Comparison of ENCODE assay signal across 22 cellular contexts in the genomic region with DNA sequence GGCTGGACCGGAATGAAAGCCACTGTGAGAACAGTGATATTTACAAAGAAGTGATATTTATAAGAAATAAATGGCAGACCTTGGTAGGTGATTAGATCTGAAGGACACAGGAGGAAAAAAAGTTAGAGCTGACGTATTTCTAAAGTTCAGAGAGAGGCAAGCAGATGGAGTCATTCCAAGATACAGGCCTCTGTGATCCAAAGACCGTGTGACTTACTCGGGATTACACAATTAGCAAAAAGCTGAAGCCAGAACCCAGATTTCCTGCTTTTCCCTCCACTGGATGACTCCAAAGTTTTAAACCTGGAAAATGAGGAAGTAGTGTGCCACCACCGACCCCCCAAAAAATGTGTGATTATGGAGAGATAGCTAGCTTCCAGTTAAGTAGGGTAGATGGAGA. TPM values are rescaled to one million over a fixed set of nuclear protein-coding genes. Genes with fewer than 3 reads are reported as not detected.
DNase-seq lines count a peak whose midpoint lies in the region; ATAC-seq and TF ChIP-seq lines count a peak whose summit lies in the region.
"Had no signal": no experiment of that assay in that cellular context is flagged by ENCODE, and none has a peak within 500 bp of the region (broad histone marks: within the 10 kb centered on the region; RNA-seq: fewer than 3 reads in every experiment).

No MANE protein-coding gene starts in this region.

- no peaks in the 10 kb centered on the region for H3K36me3 Mint-ChIP-seq in activated CD4-positive, alpha-beta T cell treated with anti-CD3 and anti-CD28 coated beads, Interleukin-2, amount 10 ng/mL, durations not matched to agents 24 days and 14 days (ENCODE audit: low read depth)
- H3K36me3 Mint-ChIP-seq in activated T-cell treated with anti-CD3 and anti-CD28 coated beads, Interleukin-2, amount 50 U/mL, for 72 hours (ENCODE audit: insufficient read depth in 2 of 2) = no peaks in the 10 kb centered on the region
- H3K36me3 Mint-ChIP-seq: natural killer cell had no signal

- ATAC-seq in upper lobe of right lung = no peak
- ATAC-seq in activated T-cell treated with anti-CD3 and anti-CD28 coated beads, Interleukin-2, amount 50 U/mL, for 72 hours (replicated peaks in 1 of 2) = no peak
- ATAC-seq: esophagus mucosa, natural killer cell had no signal

- no peak overlapping the region for H3K4me3 Mint-ChIP-seq in activated CD4-positive, alpha-beta T cell treated with anti-CD3 and anti-CD28 coated beads, Interleukin-2, amount 10 ng/mL, durations not matched to agents 24 days and 14 days
- H3K4me3 Mint-ChIP-seq in activated T-cell treated with anti-CD3 and anti-CD28 coated beads, Interleukin-2, amount 50 U/mL, for 72 hours = no peak overlapping the region
- H3K4me3 Mint-ChIP-seq: activated CD4-positive, alpha-beta T cell treated with anti-CD3 and anti-CD28 coated beads, Interleukin-2, amount 10 ng/mL, durations not matched to agents 7 days and 5 days; natural killer cell had no signal

- no peak overlapping the region for H3K27ac Mint-ChIP-seq in activated CD4-positive, alpha-beta T cell treated with anti-CD3 and anti-CD28 coated beads, Interleukin-2, amount 10 ng/mL, durations not matched to agents 24 days and 14 days
- no peak overlapping the region for H3K27ac Mint-ChIP-seq in activated T-cell treated with anti-CD3 and anti-CD28 coated beads, Interleukin-2, amount 50 U/mL, for 72 hours
- H3K27ac Mint-ChIP-seq: activated CD4-positive, alpha-beta T cell treated with anti-CD3 and anti-CD28 coated beads, Interleukin-2, amount 10 ng/mL, durations not matched to agents 7 days and 5 days; natural killer cell had no signal

- H3K27me3 ChIP-seq in parathyroid adenoma (ENCODE audit: control insufficient read depth, insufficient read depth, low read length) (no peaks in the 10 kb centered on the region), upper lobe of right lung (no peaks in the 10 kb centered on the region)

- no peak overlapping the region for H3K9ac ChIP-seq in parathyroid adenoma

- intact Hi-C loops in activated CD4-positive, alpha-beta T cell treated with anti-CD3 and anti-CD28 coated beads, Interleukin-2, amount 10 ng/mL, durations not matched to agents 24 days and 14 days (cut with micrococcal nuclease) = no loop called here
- intact Hi-C loops in upper lobe of right lung (cut with DNase I) = no loop called here

- peak overlapping the region; percentile 5 for H2AFZ ChIP-seq in parathyroid adenoma
- H2AFZ ChIP-seq: hepatocyte had no signal

- no peak for TF ChIP-seq CTCF in fibroblast of mammary gland (conservative IDR thresholded peaks at IDR 0.05; ENCODE audit: control insufficient read depth, insufficient read depth, low read depth, low read length)
- no peak for TF ChIP-seq CTCF in parathyroid adenoma (IDR thresholded peaks at IDR 0.05)
- TF ChIP-seq CTCF in upper lobe of right lung (IDR thresholded peaks at IDR 0.05) = no peak

- H3K9me3 ChIP-seq in parathyroid adenoma (ENCODE audit: control insufficient read depth, low read length) (no peaks in the 10 kb centered on the region), upper lobe of right lung (no peaks in the 10 kb centered on the region)

- H3K4me3 ChIP-seq in fibroblast of mammary gland (ENCODE audit: control insufficient read depth, low read depth, low read length) (no peak overlapping the region), parathyroid adenoma (ENCODE audit: low read depth, low read length) (no peak overlapping the region), upper lobe of right lung (no peak overlapping the region)
- H3K4me3 ChIP-seq: hepatocyte had no signal

- H3K9me3 Mint-ChIP-seq in activated CD4-positive, alpha-beta T cell treated with anti-CD3 and anti-CD28 coated beads, Interleukin-2, amount 10 ng/mL, durations not matched to agents 24 days and 14 days = peaks cover 4% of the 10 kb centered on the region
- no peaks in the 10 kb centered on the region for H3K9me3 Mint-ChIP-seq in activated T-cell treated with anti-CD3 and anti-CD28 coated beads, Interleukin-2, amount 50 U/mL, for 72 hours
- H3K9me3 Mint-ChIP-seq: activated CD4-positive, alpha-beta T cell treated with anti-CD3 and anti-CD28 coated beads, Interleukin-2, amount 10 ng/mL, durations not matched to agents 7 days and 5 days; natural killer cell had no signal

- H3K4me1 ChIP-seq in parathyroid adenoma (no peaks in the 10 kb centered on the region), upper lobe of right lung (peaks cover 16% of the 10 kb centered on the region)

- peak; percentile 40 for DNase-seq in activated CD4-positive, alpha-beta T cell treated with anti-CD3 and anti-CD28 coated beads, Interleukin-2, amount 10 ng/mL, durations not matched to agents 24 days and 14 days
- no peak for DNase-seq in activated CD4-positive, alpha-beta T cell treated with anti-CD3 and anti-CD28 coated beads for 4 hours
- DNase-seq in fibroblast of mammary gland (ENCODE audit: low read depth) = peak; percentile 54
- DNase-seq in upper lobe of right lung = no peak
- no peak for DNase-seq in activated T-cell treated with anti-CD3 and anti-CD28 coated beads, Interleukin-2, amount 50 U/mL, for 72 hours
- no peak for DNase-seq in NOMO-1 treated with DMSO at 0.1 percent for 48 hours (lab: John Stamatoyannopoulos, UW; ENCODE audit: unreplicated experiment)
- DNase-seq in activated CD8-positive, alpha-beta memory T cell treated with anti-CD3 and anti-CD28 coated beads, Interleukin-2, amount 50 U/mL, for 48 hours = no peak
- DNase-seq: activated CD4-positive, alpha-beta T cell treated with anti-CD3 and anti-CD28 coated beads, Interleukin-2, amount 10 ng/mL, durations not matched to agents 7 days and 5 days; activated effector memory CD4-positive, alpha-beta T cell treated with anti-CD3 and anti-CD28 coated beads, Interleukin-2, amount 50 U/mL, for 16 hours; Calu3; effector CD4-positive, alpha-beta T cell; KG1; mesendoderm; natural killer cell; NCI-H1092; NCI-H510A treated with DMSO at 0.1 percent for 48 hours; posterior cingulate gyrus; SHP77; T-helper 1 cell had no signal

- H3K27ac ChIP-seq in parathyroid adenoma = no peak overlapping the region
- H3K27ac ChIP-seq in upper lobe of right lung = peak overlapping the region; percentile 55
- H3K27ac ChIP-seq: hepatocyte had no signal

- H3K36me3 ChIP-seq in parathyroid adenoma (ENCODE audit: control insufficient read depth, insufficient read depth, low read length) = no peaks in the 10 kb centered on the region
- H3K36me3 ChIP-seq in upper lobe of right lung = no peaks in the 10 kb centered on the region

- no peaks in the 10 kb centered on the region for H3K79me2 ChIP-seq in parathyroid adenoma
- H3K79me2 ChIP-seq: hepatocyte had no signal

- H3K4me2 ChIP-seq in parathyroid adenoma (ENCODE audit: low read length) = no peak overlapping the region
- H3K4me2 ChIP-seq: hepatocyte had no signal

- peaks cover 14% of the 10 kb centered on the region for H3K27me3 Mint-ChIP-seq in activated CD4-positive, alpha-beta T cell treated with anti-CD3 and anti-CD28 coated beads, Interleukin-2, amount 10 ng/mL, durations not matched to agents 24 days and 14 days
- H3K27me3 Mint-ChIP-seq in activated T-cell treated with anti-CD3 and anti-CD28 coated beads, Interleukin-2, amount 50 U/mL, for 72 hours (ENCODE audit: low read depth) = peaks cover 3% of the 10 kb centered on the region

- peaks cover 8% of the 10 kb centered on the region for H3K4me1 Mint-ChIP-seq in activated CD4-positive, alpha-beta T cell treated with anti-CD3 and anti-CD28 coated beads, Interleukin-2, amount 10 ng/mL, durations not matched to agents 24 days and 14 days
- H3K4me1 Mint-ChIP-seq in activated T-cell treated with anti-CD3 and anti-CD28 coated beads, Interleukin-2, amount 50 U/mL, for 72 hours (ENCODE audit: low read depth) = peaks cover 7% of the 10 kb centered on the region

RNA-seq across cellular contexts. Expression of gene DOCK8, which starts 3.1 kb away (rescaled TPM):
- total RNA-seq in activated CD4-positive, alpha-beta T cell treated with anti-CD3 and anti-CD28 coated beads, Interleukin-2, amount 10 ng/mL, durations not matched to agents 24 days and 14 days = 121 TPM in 2 replicates
- 83.4 TPM for total RNA-seq in upper lobe of right lung
- total RNA-seq in activated T-cell treated with anti-CD3 and anti-CD28 coated beads, Interleukin-2, amount 50 U/mL, for 72 hours = 100 to 1,000 TPM; 199 to 213 TPM

RNA-seq across cellular contexts. Expression of gene ZNG1A, which starts 32.7 kb away (rescaled TPM):
- total RNA-seq in activated CD4-positive, alpha-beta T cell treated with anti-CD3 and anti-CD28 coated beads, Interleukin-2, amount 10 ng/mL, durations not matched to agents 24 days and 14 days = 29.6 and 30.3 TPM in 2 replicates
- total RNA-seq in upper lobe of right lung = 24.7 TPM
- 10 to 100 TPM; 28.5 to 34.8 TPM for total RNA-seq in activated T-cell treated with anti-CD3 and anti-CD28 coated beads, Interleukin-2, amount 50 U/mL, for 72 hours

Comparison
In these comparisons a context has a peak if more than half of its experiments do, and no peak if none do; other contexts are left out.
1. DNase-seq: peak in activated CD4-positive, alpha-beta T cell treated with anti-CD3 and anti-CD28 coated beads, Interleukin-2, amount 10 ng/mL, durations not matched to agents 24 days and 14 days (single experiment) and fibroblast of mammary gland (single experiment); none in activated CD4-positive, alpha-beta T cell treated with anti-CD3 and anti-CD28 coated beads for 4 hours (0 of 2), upper lobe of right lung (single experiment), activated T-cell treated with anti-CD3 and anti-CD28 coated beads, Interleukin-2, amount 50 U/mL, for 72 hours (0 of 2), NOMO-1 treated with DMSO at 0.1 percent for 48 hours (single experiment) and activated CD8-positive, alpha-beta memory T cell treated with anti-CD3 and anti-CD28 coated beads, Interleukin-2, amount 50 U/mL, for 48 hours (single experiment).